Comparison of ENCODE assay signal across 8 cellular contexts in the genomic region with DNA sequence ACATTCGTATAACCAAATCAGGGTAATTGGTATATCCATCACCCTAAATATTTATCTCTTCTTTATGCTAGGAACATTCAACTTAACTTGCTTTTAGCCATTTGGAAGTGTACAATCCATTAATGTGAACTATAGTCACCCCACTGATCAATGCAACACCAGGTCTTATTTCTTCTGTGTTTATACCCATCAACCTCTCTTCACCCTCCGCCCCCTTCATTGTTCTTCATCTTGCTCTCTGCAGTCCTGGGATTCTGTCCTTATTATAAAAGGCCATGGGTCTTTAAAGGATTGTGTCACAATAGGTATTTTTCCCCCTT. TPM values are rescaled to one million over a fixed set of nuclear protein-coding genes. Genes with fewer than 3 reads are reported as not detected.
A peak's percentile ranks its signal among the peaks of the same experiment; 100 is the strongest.
DNase-seq lines count a peak whose midpoint lies in the region; ATAC-seq and TF ChIP-seq lines count a peak whose summit lies in the region.

No MANE protein-coding gene starts in this region.

- peak overlapping the region; percentile 91 for H3K4me3 ChIP-seq in PC-3 (ENCODE audit: low read length)
- H3K4me3 ChIP-seq in right cardiac atrium (ENCODE audit: low read length) = peak overlapping the region; percentile 72
- H3K4me3 ChIP-seq in spleen = peak overlapping the region; percentile 89 to 98 (median 98)

- CTCF ChIA-PET in PC-3 (lab: Charles Lee) = no interaction called here
- CTCF ChIA-PET in HEK293T (lab: Yijun Ruan, JAX) = no interaction called here

- POLR2A ChIA-PET in PC-3 (lab: Charles Lee; ENCODE audit: unreplicated experiment) = interaction anchor here (0.5 kb wide), 1 partner anchor 102 kb away, joined by 4 read pairs; no protein-coding TSS in a partner anchor
- POLR2A ChIA-PET in HEK293T (lab: Yijun Ruan, JAX) = interaction anchor here (1.1 to 2.0 kb wide), 2 partner anchors 14 to 42 kb away, joined by 4 to 6 read pairs; a partner anchor contains a TSS

- no peaks in the 10 kb centered on the region for H3K36me3 ChIP-seq in PC-3 (ENCODE audit: low read depth, low read length)
- peaks cover 0 to 25% (median 8%) of the 10 kb centered on the region in 6 donors for H3K36me3 ChIP-seq in spleen

- TF ChIP-seq CTCF in PC-3 (conservative IDR thresholded peaks at IDR 0.05; ENCODE audit: low read depth, low read length) (no peak), spleen (IDR thresholded peaks at IDR 0.05 in 8 of 11, conservative IDR thresholded peaks at IDR 0.05 in 3 of 11) (no peak), GM10266 (IDR thresholded peaks at IDR 0.05; ENCODE audit: control insufficient read depth, insufficient read depth, low read depth, missing control alignments) (no peak)

- peaks cover 42% of the 10 kb centered on the region for H3K79me2 ChIP-seq in PC-3 (ENCODE audit: low read length)

- H3K9me2 ChIP-seq in PC-3 (replicated peaks; ENCODE audit: low read length) = no peaks in the 10 kb centered on the region

- H3F3A ChIP-seq in PC-3 (ENCODE audit: low read length, unreplicated experiment) = no peaks in the 10 kb centered on the region

- no peaks in the 10 kb centered on the region for H3K9me3 ChIP-seq in PC-3 (ENCODE audit: low read length)
- no peaks in the 10 kb centered on the region for H3K9me3 ChIP-seq in right cardiac atrium (ENCODE audit: control insufficient read depth, low read length)
- no peaks in the 10 kb centered on the region for H3K9me3 ChIP-seq in spleen

- DNase-seq in DMS79 treated with DMSO at 0.1 percent for 48 hours (lab: John Stamatoyannopoulos, UW) (peak; percentile 60), DMS79 (lab: John Stamatoyannopoulos, UW) (no peak), PC-3 (no peak), right cardiac atrium (no peak), spleen (no peak), GM10266 (ENCODE audit: extremely low spot score) (no peak), HEK293T (ENCODE audit: extremely low spot score) (no peak)

- no peak overlapping the region for H3K9ac ChIP-seq in PC-3 (ENCODE audit: low read length)

- H3K4me1 ChIP-seq in PC-3 (ENCODE audit: insufficient read depth, low read length) (peaks cover 9% of the 10 kb centered on the region), right cardiac atrium (ENCODE audit: control insufficient read depth, insufficient read depth, low read length) (no peaks in the 10 kb centered on the region), spleen (peaks cover 8 to 80% (median 38%) of the 10 kb centered on the region in 6 donors)

- H3K4me2 ChIP-seq in PC-3 (ENCODE audit: low read length) = peak overlapping the region; percentile 90

- H4K20me1 ChIP-seq in PC-3 (ENCODE audit: low read length) = no peaks in the 10 kb centered on the region

- intact Hi-C loops in PC-3 (cut with micrococcal nuclease) = no loop called here
- intact Hi-C loops in right cardiac atrium (cut with DNase I) = no loop called here
- intact Hi-C loops in spleen (cut with DNase I; ENCODE audit: low total_unique reads) = no loop called here

- H3K27ac ChIP-seq in PC-3 (ENCODE audit: low read length) = no peak overlapping the region
- H3K27ac ChIP-seq in right cardiac atrium (ENCODE audit: low read length) = no peak overlapping the region
- H3K27ac ChIP-seq in spleen = peak overlapping the region in 7 of 8 donors; percentile 88 to 97 (median 92)

- 62% methylated on average over 2 of the region's 2 CpGs for WGBS in right cardiac atrium
- 22 to 39% (median 35%) methylated on average over 2 of the region's 2 CpGs for WGBS in spleen, 5 donors

- H3K27me3 ChIP-seq in PC-3 (ENCODE audit: low read length) (no peaks in the 10 kb centered on the region), right cardiac atrium (ENCODE audit: control insufficient read depth, insufficient read depth) (no peaks in the 10 kb centered on the region), spleen (replicated peaks in 1 of 7) (no peaks in the 10 kb centered on the region)

- TF ChIP-seq POLR2A in spleen (IDR thresholded peaks at IDR 0.05) = no peak
- no peak for TF ChIP-seq POLR2A in GM18505 (IDR thresholded peaks at IDR 0.05; ENCODE audit: borderline replicate concordance, extremely low read depth, insufficient read depth, insufficient read length)

- ATAC-seq in PC-3 (no peak), right cardiac atrium (no peak), GM18505 (IDR thresholded peaks at IDR 0.05; ENCODE audit: unreplicated experiment) (no peak)

- no peak overlapping the region for H2AFZ ChIP-seq in PC-3 (ENCODE audit: low read length)

- TSS peak; percentile 28 for BruUV-seq in PC-3 (replicated peaks; lab: Mats Ljungman, UMichigan)

TF ChIP-seq in HEK293T, 16 proteins besides CTCF, POLR2A, EP300 and RAD21:
- TF ChIP-seq CTBP1 (IDR thresholded peaks at IDR 0.05; ENCODE audit: borderline replicate concordance) (no peak), FOXK2 (IDR thresholded peaks at IDR 0.05) (no peak), LEF1 (IDR thresholded peaks at IDR 0.05; ENCODE audit: borderline replicate concordance) (no peak)

RNA-seq across cellular contexts. Expression of a gene that starts 1.6 kb away (rescaled TPM):
- total RNA-seq in PC-3 (2014; rRNA removed) (35.8 and 37.6 TPM in 2 replicates), right cardiac atrium (1 to 10 TPM; 4.5 to 8.0 (median 7.6) TPM), spleen (10 to 100 TPM; 56.5 to 89.4 (median 69.3) TPM)
- polyA plus RNA-seq in right cardiac atrium (11.0 TPM), spleen (100 to 1,000 TPM in 2 of 3 donors, 10 to 100 TPM in 1; 76.4 to 183 (median 148) TPM)

RNA-seq across cellular contexts. Expression of a gene that starts 42.1 kb away (rescaled TPM):
- total RNA-seq in PC-3 (2014; rRNA removed) = 27.4 and 37.4 TPM in 2 replicates
- 10 to 100 TPM; 35.3 to 40.9 (median 37.3) TPM for total RNA-seq in right cardiac atrium
- 18.1 TPM for polyA plus RNA-seq in right cardiac atrium
- 10 to 100 TPM; 41.2 to 75.7 (median 61.6) TPM for total RNA-seq in spleen
- 10 to 100 TPM; 17.2 to 31.5 (median 26.5) TPM for polyA plus RNA-seq in spleen

Comparison
In these comparisons a context has a peak if more than half of its experiments do, and no peak if none do; other contexts are left out.
1. H3K27ac ChIP-seq: peak in spleen (7 of 8); none in PC-3 (single experiment) and right cardiac atrium (single experiment).
2. Peak in every context shown above with its lines, with median percentiles within 50 percentile points of each other: H3K4me3 ChIP-seq.